ENCODE assay signal across 25 cellular contexts in genomic region chr12:85580562-85581168, GRCh38.
DNase-seq lines count a peak whose midpoint lies in the region; ATAC-seq, FAIRE-seq and TF ChIP-seq lines count a peak whose summit lies in the region.
"Had no signal": no experiment of that assay in that cellular context is flagged by ENCODE, and none has a peak within 500 bp of the region (broad histone marks: within the 10 kb centered on the region; RNA-seq: fewer than 3 reads in every experiment).

No MANE protein-coding gene starts in this region.

- H3K4me3 ChIP-seq in cardiac fibroblast (replicated peaks in 1 of 2; ENCODE audit: low read depth in 2 of 2, low read length in 2 of 2) (no peak overlapping the region), endodermal cell (ENCODE audit: low read length) (no peak overlapping the region)

- no peaks in the 10 kb centered on the region for H3K9me3 Mint-ChIP-seq in endodermal cell
- H3K9me3 Mint-ChIP-seq: activated naive CD8-positive, alpha-beta T cell treated with anti-CD3 and anti-CD28 coated beads, Interleukin-2, amount 10 ng/mL, durations not matched to agents 7 days and 5 days; natural killer cell had no signal

- no peaks in the 10 kb centered on the region for H3K27me3 ChIP-seq in endodermal cell (ENCODE audit: control insufficient read depth, insufficient read depth, low read length, poor library complexity, severe bottlenecking)

- H3K27ac ChIP-seq in endodermal cell (ENCODE audit: low read depth, low read length), result no peak overlapping the region
- H3K27ac ChIP-seq: C4-2B had no signal

- no peak for FAIRE-seq in HTR-8/SVneo (lab: Jason Lieb, UNC)

- H3K9me3 ChIP-seq in endodermal cell (ENCODE audit: control insufficient read depth, low read length), result no peaks in the 10 kb centered on the region

- H3K4me1 Mint-ChIP-seq in endodermal cell, result peaks cover 1% of the 10 kb centered on the region
- H3K4me1 Mint-ChIP-seq: activated CD4-positive, alpha-beta T cell treated with anti-CD3 and anti-CD28 coated beads for 36 hours; activated naive CD8-positive, alpha-beta T cell treated with anti-CD3 and anti-CD28 coated beads, Interleukin-2, amount 10 ng/mL, durations not matched to agents 7 days and 5 days; natural killer cell had no signal

- peak; percentile 56 for ATAC-seq in left lobe of liver
- ATAC-seq: activated CD4-positive, alpha-beta T cell treated with anti-CD3 and anti-CD28 coated beads for 36 hours; natural killer cell had no signal

- no peak overlapping the region for H3K27ac Mint-ChIP-seq in endodermal cell
- H3K27ac Mint-ChIP-seq: activated CD4-positive, alpha-beta T cell treated with anti-CD3 and anti-CD28 coated beads for 36 hours; activated naive CD8-positive, alpha-beta T cell treated with anti-CD3 and anti-CD28 coated beads, Interleukin-2, amount 10 ng/mL, durations not matched to agents 7 days and 5 days; natural killer cell had no signal

- peak; percentile 21 for DNase-seq in ELR (ENCODE audit: low read depth)
- peak; percentile 46 for DNase-seq in M059J (ENCODE audit: low read depth)
- DNase-seq in cardiac fibroblast (ENCODE audit: low read depth in 2 of 2), result peak; percentile 22 to 55
- no peak for DNase-seq in left lobe of liver (ENCODE audit: low spot score)
- DNase-seq in endodermal cell, result no peak
- DNase-seq in HTR-8/SVneo (ENCODE audit: insufficient read length, low spot score), result no peak
- DNase-seq in effector CD4-positive, alpha-beta T cell, result no peak
- DNase-seq: activated CD4-positive, alpha-beta T cell treated with anti-CD3 and anti-CD28 coated beads for 36 hours; activated gamma-delta T cell; activated naive CD8-positive, alpha-beta T cell treated with anti-CD3 and anti-CD28 coated beads, Interleukin-2, amount 10 ng/mL, durations not matched to agents 7 days and 5 days; activated T-cell treated with anti-CD3 and anti-CD28 coated beads, Interleukin-2, amount 50 U/mL, for 1 hour; Calu3; cerebellar nuclear complex; DND-41; erythroblast; foreskin melanocyte; hippocampal formation; Karpas-422; MV-4-11; natural killer cell; NCI-H446 treated with DMSO at 0.1 percent for 48 hours; NCI-H82; stimulated activated CD4-positive, alpha-beta T cell treated with anti-CD3 and anti-CD28 coated beads, Interleukin-2, amount 100 ng/mL, for 48 hours; trophoblast cell had no signal

- H3K9ac ChIP-seq in endodermal cell (ENCODE audit: extremely low read depth, low read length, poor library complexity, severe bottlenecking), result no peak overlapping the region

- no peak overlapping the region for H3K4me3 Mint-ChIP-seq in endodermal cell
- H3K4me3 Mint-ChIP-seq: activated CD4-positive, alpha-beta T cell treated with anti-CD3 and anti-CD28 coated beads for 36 hours; activated naive CD8-positive, alpha-beta T cell treated with anti-CD3 and anti-CD28 coated beads, Interleukin-2, amount 10 ng/mL, durations not matched to agents 7 days and 5 days; natural killer cell had no signal

- WGBS in endodermal cell (ENCODE audit: insufficient coverage in 1 of 2, insufficient read length in 1 of 2), 2 experiments, result 86 to 97% methylated on average over 2 to 3 of the region's 3 CpGs

- H3K36me3 Mint-ChIP-seq in endodermal cell (ENCODE audit: low read depth), result no peaks in the 10 kb centered on the region
- H3K36me3 Mint-ChIP-seq: activated naive CD8-positive, alpha-beta T cell treated with anti-CD3 and anti-CD28 coated beads, Interleukin-2, amount 10 ng/mL, durations not matched to agents 7 days and 5 days; natural killer cell had no signal

- TF ChIP-seq CTCF in cardiac fibroblast (IDR thresholded peaks at IDR 0.05; ENCODE audit: low read depth, low read length) (no peak), endodermal cell (conservative IDR thresholded peaks at IDR 0.05) (no peak)

- no peaks in the 10 kb centered on the region for H3K4me1 ChIP-seq in endodermal cell (ENCODE audit: control insufficient read depth, insufficient read depth, low read length)

- no peaks in the 10 kb centered on the region for H3K36me3 ChIP-seq in endodermal cell (ENCODE audit: control insufficient read depth, insufficient read depth, low read length)

- no peaks in the 10 kb centered on the region for H3K27me3 Mint-ChIP-seq in endodermal cell (ENCODE audit: insufficient read depth)
- H3K27me3 Mint-ChIP-seq: activated CD4-positive, alpha-beta T cell treated with anti-CD3 and anti-CD28 coated beads for 36 hours had no signal

Comparison
In these comparisons a context has a peak if more than half of its experiments do, and no peak if none do; other contexts are left out.
1. DNase-seq: peak in ELR (single experiment), M059J (single experiment) and cardiac fibroblast (2 of 2); none in left lobe of liver (single experiment), endodermal cell (single experiment), HTR-8/SVneo (single experiment) and effector CD4-positive, alpha-beta T cell (single experiment).